28 cellular contexts compared by ENCODE assay signal in genomic region chr15:70380484-70380883, GRCh38.
"Had no signal": no experiment of that assay in that cellular context is flagged by ENCODE, and none has a peak within 500 bp of the region (broad histone marks: within the 10 kb centered on the region; RNA-seq: fewer than 3 reads in every experiment).

No MANE protein-coding gene starts in this region.

- H3K27me3 Mint-ChIP-seq: activated naive CD4-positive, alpha-beta T cell treated with anti-CD3 and anti-CD28 coated beads, Interleukin-2, amount 50 U/mL, for 24 hours had no signal

- H3K4me1 Mint-ChIP-seq: activated CD4-positive, alpha-beta T cell treated with anti-CD3 and anti-CD28 coated beads for 36 hours; activated naive CD4-positive, alpha-beta T cell treated with anti-CD3 and anti-CD28 coated beads, Interleukin-2, amount 50 U/mL, for 24 hours; activated naive CD8-positive, alpha-beta T cell treated with anti-CD3 and anti-CD28 coated beads, Interleukin-2, amount 50 U/mL, for 24 hours had no signal

- H3K27me3 ChIP-seq: breast epithelium, pancreas, suprapubic skin, tibial artery had no signal

- H3K4me3 ChIP-seq: breast epithelium, esophagus squamous epithelium, heart right ventricle, lower lobe of right lung, mucosa of descending colon, pancreas, prostate gland, suprapubic skin, tibial artery had no signal

- H3K9me3 Mint-ChIP-seq: activated naive CD4-positive, alpha-beta T cell treated with anti-CD3 and anti-CD28 coated beads, Interleukin-2, amount 50 U/mL, for 24 hours; activated naive CD8-positive, alpha-beta T cell treated with anti-CD3 and anti-CD28 coated beads, Interleukin-2, amount 50 U/mL, for 24 hours; activated T-helper 2 cell treated with anti-CD3 and anti-CD28 coated beads, Interferon-gamma antibody, Interleukin-2, Interleukin-4, amounts not matched to agents 10 μg/mL and 5 μg/mL and 100 μg/mL, durations not matched to agents 14 hours and 24 hours and 36 hours had no signal

- DNase-seq: activated CD4-positive, alpha-beta T cell treated with anti-CD3 and anti-CD28 coated beads for 36 hours; activated CD4-positive, CD25-positive, alpha-beta regulatory T cell; activated naive CD8-positive, alpha-beta T cell treated with anti-CD3 and anti-CD28 coated beads, Interleukin-2, amount 50 U/mL, for 24 hours; amygdala; central memory CD4-positive, alpha-beta T cell; esophagus squamous epithelium; foreskin melanocyte; heart right ventricle; kidney glomerular epithelial cell; lower lobe of right lung; mesenchymal stem cell; mucosa of descending colon; pancreas; retina; stimulated activated CD4-positive, alpha-beta T cell treated with anti-CD3 and anti-CD28 coated beads, Interleukin-15, amount 100 ng/mL, for 24 hours; stimulated activated CD4-positive, alpha-beta T cell treated with anti-CD3 and anti-CD28 coated beads, Interleukin-2, amount 100 ng/mL, for 24 hours; stimulated activated naive CD4-positive, alpha-beta T cell; T-helper 17 cell; T1000; tibial artery had no signal

- H3K4me1 ChIP-seq: prostate gland had no signal

- H3K27ac ChIP-seq: breast epithelium, esophagus squamous epithelium, heart right ventricle, lower lobe of right lung, pancreas, prostate gland, suprapubic skin, tibial artery had no signal

- H3K36me3 Mint-ChIP-seq: activated naive CD4-positive, alpha-beta T cell treated with anti-CD3 and anti-CD28 coated beads, Interleukin-2, amount 50 U/mL, for 24 hours had no signal

- H3K27ac Mint-ChIP-seq: activated CD4-positive, alpha-beta T cell treated with anti-CD3 and anti-CD28 coated beads for 36 hours; activated naive CD4-positive, alpha-beta T cell treated with anti-CD3 and anti-CD28 coated beads, Interleukin-2, amount 50 U/mL, for 24 hours; activated naive CD8-positive, alpha-beta T cell treated with anti-CD3 and anti-CD28 coated beads, Interleukin-2, amount 50 U/mL, for 24 hours; activated T-helper 2 cell treated with anti-CD3 and anti-CD28 coated beads, Interferon-gamma antibody, Interleukin-2, Interleukin-4, amounts not matched to agents 10 μg/mL and 5 μg/mL and 100 μg/mL, durations not matched to agents 14 hours and 24 hours and 36 hours; dendritic cell treated with granulocyte-macrophage colony-stimulating factor and Interleukin-4, amounts not matched to agents 40 ng/mL and 50 ng/mL, for 4 days; nephron; T-helper 17 cell had no signal

- H3K4me3 Mint-ChIP-seq: activated CD4-positive, alpha-beta T cell treated with anti-CD3 and anti-CD28 coated beads for 36 hours; activated naive CD4-positive, alpha-beta T cell treated with anti-CD3 and anti-CD28 coated beads, Interleukin-2, amount 50 U/mL, for 24 hours; activated naive CD8-positive, alpha-beta T cell treated with anti-CD3 and anti-CD28 coated beads, Interleukin-2, amount 50 U/mL, for 24 hours; dendritic cell treated with granulocyte-macrophage colony-stimulating factor and Interleukin-4, amounts not matched to agents 40 ng/mL and 50 ng/mL, for 4 days; nephron; T-helper 17 cell had no signal

- H3K36me3 ChIP-seq: breast epithelium, esophagus squamous epithelium, heart right ventricle, lower lobe of right lung, pancreas, prostate gland, suprapubic skin, tibial artery had no signal

- H3K9me3 ChIP-seq: breast epithelium, lower lobe of right lung, mucosa of descending colon, pancreas, prostate gland, suprapubic skin, tibial artery had no signal

- ATAC-seq: activated CD4-positive, alpha-beta T cell treated with anti-CD3 and anti-CD28 coated beads for 36 hours; activated naive CD8-positive, alpha-beta T cell treated with anti-CD3 and anti-CD28 coated beads, Interleukin-2, amount 50 U/mL, for 24 hours; heart right ventricle; left lobe of liver; lower lobe of right lung; mucosa of descending colon; pancreas; T-helper 17 cell had no signal
